ENCODE assay signal across 16 cellular contexts in the genomic region with DNA sequence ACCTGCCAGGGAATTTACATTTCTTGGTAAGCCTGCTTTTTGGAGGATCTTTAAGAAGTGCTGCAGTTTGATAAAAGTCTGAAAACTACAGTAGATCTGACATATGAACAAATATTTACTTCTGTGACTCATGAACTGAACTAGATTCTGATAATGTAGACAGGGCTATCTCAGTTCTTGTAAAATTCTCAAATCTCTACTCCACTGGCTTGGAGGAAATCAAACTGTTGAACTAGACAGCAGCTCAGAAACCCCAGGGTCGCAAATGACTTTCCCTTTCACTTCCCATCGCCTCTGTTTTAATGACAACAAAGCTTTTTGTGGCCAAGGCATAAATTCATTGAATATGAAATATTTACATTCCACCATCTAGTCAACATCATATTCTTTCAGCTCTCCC. TPM values are rescaled to one million over a fixed set of nuclear protein-coding genes. Genes with fewer than 3 reads are reported as not detected.
DNase-seq lines count a peak whose midpoint lies in the region; ATAC-seq and TF ChIP-seq lines count a peak whose summit lies in the region.
"Had no signal": no experiment of that assay in that cellular context is flagged by ENCODE, and none has a peak within 500 bp of the region (broad histone marks: within the 10 kb centered on the region; RNA-seq: fewer than 3 reads in every experiment).

No MANE protein-coding gene starts in this region.

- H3K9ac ChIP-seq in DND-41 (ENCODE audit: low read depth, low read length): no peak overlapping the region

- H3K9me3 ChIP-seq in DND-41 (ENCODE audit: insufficient read depth, low read length, severe bottlenecking) (no peaks in the 10 kb centered on the region), SJCRH30 (replicated peaks) (no peaks in the 10 kb centered on the region)
- H3K9me3 ChIP-seq: BE2C, right atrium auricular region, stomach had no signal

- DNase-seq in DND-41 (peak; percentile 29), activated B cell treated with CpG ODN at 0.5 μM for 24 hours (no peak), dermis blood vessel endothelial cell (no peak), SJCRH30 (no peak)
- no peak for DNase-seq in activated T-cell treated with anti-CD3 and anti-CD28 coated beads, Interleukin-2, amount 50 U/mL, for 24 hours
- DNase-seq: BE2C, brain microvascular endothelial cell, GOT3, NCI-H2107, stomach had no signal

- H3K27ac Mint-ChIP-seq in activated B cell treated with CpG ODN at 0.5 μM for 24 hours: peak overlapping the region; percentile 50
- no peak overlapping the region for H3K27ac Mint-ChIP-seq in activated T-cell treated with anti-CD3 and anti-CD28 coated beads, Interleukin-2, amount 50 U/mL, for 24 hours
- H3K27ac Mint-ChIP-seq: activated T-helper 2 cell treated with anti-CD3 and anti-CD28 coated beads, Interferon-gamma antibody, Interleukin-2, Interleukin-4, amounts not matched to agents 10 μg/mL and 5 μg/mL and 100 μg/mL, durations not matched to agents 14 hours and 24 hours and 36 hours had no signal

- H3K36me3 ChIP-seq in DND-41 (ENCODE audit: insufficient read depth, low read length) (no peaks in the 10 kb centered on the region), SJCRH30 (no peaks in the 10 kb centered on the region)
- H3K36me3 ChIP-seq: BE2C, brain microvascular endothelial cell, right atrium auricular region, stomach had no signal

- POLR2A ChIA-PET in activated B cell treated with CpG ODN at 0.5 μM for 24 hours (lab: Charles Lee): interaction anchor here (1.2 to 2.2 kb wide), 2 partner anchors 16 to 35 kb away, joined by 5 to 10 read pairs; a partner anchor contains a TSS

- H3K4me3 Mint-ChIP-seq in activated B cell treated with CpG ODN at 0.5 μM for 24 hours: peak overlapping the region; percentile 8
- H3K4me3 Mint-ChIP-seq in activated T-cell treated with anti-CD3 and anti-CD28 coated beads, Interleukin-2, amount 50 U/mL, for 24 hours: no peak overlapping the region

- no peak overlapping the region for H3K4me3 ChIP-seq in DND-41 (ENCODE audit: low read depth in 1 of 2, low read length in 2 of 2)
- H3K4me3 ChIP-seq in SJCRH30: no peak overlapping the region
- H3K4me3 ChIP-seq: right atrium auricular region, stomach had no signal

- ATAC-seq in DND-41 (ENCODE audit: insufficient read depth, low read depth) (peak; percentile 57; the same call in 2 of the 3 replicates), GM18909 (IDR thresholded peaks at IDR 0.05; ENCODE audit: poor library complexity, unreplicated experiment) (peak; percentile 48), HG03135 (IDR thresholded peaks at IDR 0.05; ENCODE audit: unreplicated experiment) (peak; percentile 53), activated B cell treated with CpG ODN at 0.5 μM for 24 hours (ENCODE audit: low read depth) (peak; percentile 56), HG02571 (IDR thresholded peaks at IDR 0.05; ENCODE audit: unreplicated experiment) (no peak)
- ATAC-seq: Panc1 had no signal

- H3K27ac ChIP-seq in DND-41 (ENCODE audit: low read length): no peak overlapping the region
- H3K27ac ChIP-seq in SJCRH30: no peak overlapping the region
- H3K27ac ChIP-seq: brain microvascular endothelial cell, right atrium auricular region had no signal

- no peak for TF ChIP-seq CTCF in DND-41 (IDR thresholded peaks at IDR 0.05; ENCODE audit: borderline replicate concordance, extremely low read depth, low read length, poor library complexity, severe bottlenecking)
- TF ChIP-seq CTCF in activated B cell treated with CpG ODN at 0.5 μM for 24 hours (IDR thresholded peaks at IDR 0.05): no peak

- H3K4me2 ChIP-seq in DND-41 (ENCODE audit: insufficient read depth, low read length): no peak overlapping the region

- peaks cover 27% of the 10 kb centered on the region for H3K4me1 Mint-ChIP-seq in activated B cell treated with CpG ODN at 0.5 μM for 24 hours
- peaks cover 6% of the 10 kb centered on the region for H3K4me1 Mint-ChIP-seq in activated T-cell treated with anti-CD3 and anti-CD28 coated beads, Interleukin-2, amount 50 U/mL, for 24 hours (ENCODE audit: low read depth)

- no peaks in the 10 kb centered on the region for H3K27me3 Mint-ChIP-seq in activated B cell treated with CpG ODN at 0.5 μM for 24 hours
- peaks cover 2% of the 10 kb centered on the region for H3K27me3 Mint-ChIP-seq in activated T-cell treated with anti-CD3 and anti-CD28 coated beads, Interleukin-2, amount 50 U/mL, for 24 hours

- 0 out of 2 replicates have a peak overlapping the region, but pooled peaks have one; percentile 27 for H2AFZ ChIP-seq in DND-41 (ENCODE audit: low read depth, low read length)

- H3K36me3 Mint-ChIP-seq in activated B cell treated with CpG ODN at 0.5 μM for 24 hours (ENCODE audit: low read depth): no peaks in the 10 kb centered on the region
- H3K36me3 Mint-ChIP-seq in activated T-cell treated with anti-CD3 and anti-CD28 coated beads, Interleukin-2, amount 50 U/mL, for 24 hours (ENCODE audit: low read depth): no peaks in the 10 kb centered on the region

- H3K9me3 Mint-ChIP-seq in activated B cell treated with CpG ODN at 0.5 μM for 24 hours: no peaks in the 10 kb centered on the region
- H3K9me3 Mint-ChIP-seq in activated T-cell treated with anti-CD3 and anti-CD28 coated beads, Interleukin-2, amount 50 U/mL, for 24 hours: no peaks in the 10 kb centered on the region
- H3K9me3 Mint-ChIP-seq: activated T-helper 2 cell treated with anti-CD3 and anti-CD28 coated beads, Interferon-gamma antibody, Interleukin-2, Interleukin-4, amounts not matched to agents 10 μg/mL and 5 μg/mL and 100 μg/mL, durations not matched to agents 14 hours and 24 hours and 36 hours had no signal

- CTCF ChIA-PET in activated B cell treated with CpG ODN at 0.5 μM for 24 hours (lab: Charles Lee): no interaction called here

- H3K4me1 ChIP-seq in DND-41 (ENCODE audit: insufficient read depth, low read length) (peaks cover 4% of the 10 kb centered on the region; the same call in 1 of the 2 replicates), SJCRH30 (no peaks in the 10 kb centered on the region)
- H3K4me1 ChIP-seq: BE2C, right atrium auricular region had no signal

- H3K27me3 ChIP-seq in DND-41 (ENCODE audit: insufficient read depth, low read length, poor library complexity) (no peaks in the 10 kb centered on the region), SJCRH30 (no peaks in the 10 kb centered on the region)
- H3K27me3 ChIP-seq: BE2C, brain microvascular endothelial cell, right atrium auricular region, stomach had no signal

- H4K20me1 ChIP-seq in DND-41 (ENCODE audit: insufficient read depth, low read length): no peaks in the 10 kb centered on the region

- no peaks in the 10 kb centered on the region for H3K79me2 ChIP-seq in DND-41 (ENCODE audit: insufficient read depth, low read length)

- intact Hi-C loops in activated B cell treated with CpG ODN at 0.5 μM for 24 hours (cut with micrococcal nuclease): no loop called here

RNA-seq across cellular contexts. Expression of a gene that starts 15.4 kb away (rescaled TPM):
- total RNA-seq in activated B cell treated with CpG ODN at 0.5 μM for 24 hours (100 and 104 TPM in 2 replicates), dermis blood vessel endothelial cell (78.3 and 91.2 TPM in 2 replicates)
- 168 and 181 TPM in 2 replicates for total RNA-seq in SJCRH30 (2014; rRNA removed; shearing (Covaris generic))

RNA-seq across cellular contexts. Expression of a gene that starts 35.4 kb away (rescaled TPM):
- total RNA-seq in activated B cell treated with CpG ODN at 0.5 μM for 24 hours: 82.4 and 91.5 TPM in 2 replicates
- total RNA-seq in dermis blood vessel endothelial cell: 133 and 145 TPM in 2 replicates
- total RNA-seq in SJCRH30 (2014; rRNA removed; shearing (Covaris generic)): 57.3 and 67.7 TPM in 2 replicates
